Comparison of ENCODE assay signal across 12 cellular contexts in genomic region chr4:2866891-2867290, GRCh38. TPM values are rescaled to one million over a fixed set of nuclear protein-coding genes. Genes with fewer than 3 reads are reported as not detected.
DNase-seq lines count a peak whose midpoint lies in the region; ATAC-seq and TF ChIP-seq lines count a peak whose summit lies in the region.
"Had no signal": no experiment of that assay in that cellular context is flagged by ENCODE, and none has a peak within 500 bp of the region (broad histone marks: within the 10 kb centered on the region; RNA-seq: fewer than 3 reads in every experiment).

No MANE protein-coding gene starts in this region.

- no peak overlapping the region for H3T11ph ChIP-seq in H9 (ENCODE audit: low read length)

- H3K56ac ChIP-seq in H9 (ENCODE audit: insufficient read length, low read depth, low read length): no peak overlapping the region

- no peaks in the 10 kb centered on the region for H3K23me2 ChIP-seq in H9 (ENCODE audit: insufficient read length, low read depth, low read length, poor library complexity, severe bottlenecking)

- no peak overlapping the region for H3K9ac ChIP-seq in H9 (ENCODE audit: extremely low read depth, insufficient read length, low read length)

- no peak overlapping the region for H4K5ac ChIP-seq in H9 (ENCODE audit: insufficient read length, low read depth, low read length)

- H2BK12ac ChIP-seq in H9 (ENCODE audit: insufficient read length, low read depth, low read length): no peak overlapping the region

- peaks cover 8% of the 10 kb centered on the region; the same call in 1 of the 2 replicates for H3K36me3 ChIP-seq in WERI-Rb-1
- H3K36me3 ChIP-seq in gastrocnemius medialis: no peaks in the 10 kb centered on the region
- H3K36me3 ChIP-seq in breast epithelium: no peaks in the 10 kb centered on the region

- H2BK120ac ChIP-seq in H9 (ENCODE audit: low read depth, low read length, poor library complexity, severe bottlenecking): no peak overlapping the region

- no peak for TF ChIP-seq CTCF in H9 (conservative IDR thresholded peaks at IDR 0.05)
- no peak for TF ChIP-seq CTCF in WERI-Rb-1 (IDR thresholded peaks at IDR 0.05; ENCODE audit: low read depth, low read length)
- no peak for TF ChIP-seq CTCF in gastrocnemius medialis (IDR thresholded peaks at IDR 0.05 in 4 of 5, conservative IDR thresholded peaks at IDR 0.05 in 1 of 5)
- no peak for TF ChIP-seq CTCF in breast epithelium (IDR thresholded peaks at IDR 0.05)

- no peak overlapping the region for H2BK15ac ChIP-seq in H9 (ENCODE audit: low read depth, low read length)

- H3K36me3 Mint-ChIP-seq in H9 (ENCODE audit: insufficient read depth in 1 of 3, low read depth in 3 of 3) (no peaks in the 10 kb centered on the region; a peak in 1 of 7 replicates), immature natural killer cell (no peaks in the 10 kb centered on the region)
- H3K36me3 Mint-ChIP-seq: T-cell had no signal

- in situ Hi-C loops in gastrocnemius medialis (cut with MboI; ENCODE audit: low sequenced_read_pairs in 4 of 4): no loop called here

- H3K4me3 Mint-ChIP-seq in H9 (no peak overlapping the region), immature natural killer cell (no peak overlapping the region)
- H3K4me3 Mint-ChIP-seq: activated CD8-positive, alpha-beta memory T cell treated with anti-CD3 and anti-CD28 coated beads, Interleukin-2, amount 10 ng/mL, durations not matched to agents 7 days and 5 days; T-cell had no signal

- H3K4ac ChIP-seq in H9 (ENCODE audit: low read depth, low read length): no peak overlapping the region

- H2AK5ac ChIP-seq in H9 (ENCODE audit: insufficient read length, low read length): no peak overlapping the region

- TF ChIP-seq POLR2A in gastrocnemius medialis (IDR thresholded peaks at IDR 0.05) (no peak), breast epithelium (IDR thresholded peaks at IDR 0.05) (no peak)

- no peaks in the 10 kb centered on the region for H3K27me3 ChIP-seq in H9 (ENCODE audit: insufficient read depth, low read length)
- no peaks in the 10 kb centered on the region for H3K27me3 ChIP-seq in WERI-Rb-1 (ENCODE audit: insufficient read depth, low read depth, severe bottlenecking)
- no peaks in the 10 kb centered on the region for H3K27me3 ChIP-seq in gastrocnemius medialis
- H3K27me3 ChIP-seq in breast epithelium: no peaks in the 10 kb centered on the region

- peaks cover 13% of the 10 kb centered on the region for H3K79me1 ChIP-seq in H9 (ENCODE audit: insufficient read depth, low read depth, low read length, poor library complexity, severe bottlenecking)

- WGBS in H9 (ENCODE audit: extremely low coverage, insufficient read length, low lambda C conversion rate): no CpG with 5 or more reads among the region's 5 CpGs

- H3K14ac ChIP-seq in H9 (ENCODE audit: insufficient read depth, low read length): no peak overlapping the region

- no peak overlapping the region for H3K23ac ChIP-seq in H9 (ENCODE audit: insufficient read length, low read depth, low read length)

- peaks cover 59 to 65% of the 10 kb centered on the region in 2 experiments for H3K4me1 Mint-ChIP-seq in H9
- H3K4me1 Mint-ChIP-seq in immature natural killer cell: peaks cover 85 to 96% of the 10 kb centered on the region in 2 donors

- H3K9me3 Mint-ChIP-seq in H9: no peaks in the 10 kb centered on the region
- no peaks in the 10 kb centered on the region for H3K9me3 Mint-ChIP-seq in immature natural killer cell
- H3K9me3 Mint-ChIP-seq: T-cell had no signal

- no peak overlapping the region for H2BK20ac ChIP-seq in H9 (ENCODE audit: low read depth, low read length, poor library complexity, severe bottlenecking)

- no peak overlapping the region for H3K4me3 ChIP-seq in WERI-Rb-1 (ENCODE audit: low read depth, low read length)
- no peak overlapping the region for H3K4me3 ChIP-seq in gastrocnemius medialis
- no peak overlapping the region for H3K4me3 ChIP-seq in breast epithelium

- intact Hi-C loops in gastrocnemius medialis (cut with DNase I; ENCODE audit: low total_unique reads): loop anchor here (10.0 kb wide), 2 partner anchors 102 to 332 kb away; partner anchors contain the start of gene FAM193A
- intact Hi-C loops in breast epithelium (cut with DNase I; ENCODE audit: low total_unique reads): no loop called here

- H3K27me3 Mint-ChIP-seq in H9 (ENCODE audit: low read depth) (no peaks in the 10 kb centered on the region), immature natural killer cell (ENCODE audit: low read depth in 3 of 3) (peaks cover 0 to 4% (median 0%) of the 10 kb centered on the region in 3 donors)
- H3K27me3 Mint-ChIP-seq: activated CD8-positive, alpha-beta memory T cell treated with anti-CD3 and anti-CD28 coated beads, Interleukin-2, amount 10 ng/mL, durations not matched to agents 7 days and 5 days; T-cell had no signal

- H4K20me1 ChIP-seq in H9 (ENCODE audit: control insufficient read depth, insufficient read depth, insufficient read length): no peaks in the 10 kb centered on the region

- no peak overlapping the region for H4K8ac ChIP-seq in H9 (replicated peaks; ENCODE audit: insufficient read length, low read depth, low read length)

- DNase-seq in H9 (no peak), WERI-Rb-1 (no peak), immature natural killer cell (no peak), gastrocnemius medialis (no peak), breast epithelium (ENCODE audit: low spot score in 2 of 2) (no peak), GF-D8 (lab: John Stamatoyannopoulos, UW) (no peak)
- DNase-seq in activated naive CD4-positive, alpha-beta T cell treated with anti-CD3 and anti-CD28 coated beads, Interleukin-2, amount 50 U/mL, for 16 hours: no peak
- DNase-seq: activated CD8-positive, alpha-beta memory T cell treated with anti-CD3 and anti-CD28 coated beads, Interleukin-2, amount 10 ng/mL, durations not matched to agents 7 days and 5 days; NCI-H2029 treated with DMSO at 0.1 percent for 48 hours; stimulated activated naive CD4-positive, alpha-beta T cell; T-cell had no signal

- ATAC-seq in gastrocnemius medialis: no peak
- ATAC-seq in GM18867 (IDR thresholded peaks at IDR 0.05; ENCODE audit: unreplicated experiment): no peak
- ATAC-seq: activated CD8-positive, alpha-beta memory T cell treated with anti-CD3 and anti-CD28 coated beads, Interleukin-2, amount 10 ng/mL, durations not matched to agents 7 days and 5 days; T-cell had no signal

- H3K27ac Mint-ChIP-seq in H9 (peak overlapping the region; percentile 25 to 91 (median 85); a peak in 5 of 7 replicates), immature natural killer cell (peak overlapping the region; percentile 6 to 69 (median 50))
- H3K27ac Mint-ChIP-seq: activated CD8-positive, alpha-beta memory T cell treated with anti-CD3 and anti-CD28 coated beads, Interleukin-2, amount 10 ng/mL, durations not matched to agents 7 days and 5 days had no signal

- H3K4me1 ChIP-seq in H9 (ENCODE audit: insufficient read depth, low read length) (peaks cover 10% of the 10 kb centered on the region), gastrocnemius medialis (peaks cover 99 to 100% of the 10 kb centered on the region in 2 donors), breast epithelium (peaks cover 9 to 18% of the 10 kb centered on the region in 2 donors)

- H3K18ac ChIP-seq in H9 (ENCODE audit: insufficient read length, low read depth, low read length): no peak overlapping the region

- H3K9me3 ChIP-seq in H9 (ENCODE audit: control insufficient read depth, low read depth, low read length) (no peaks in the 10 kb centered on the region), WERI-Rb-1 (ENCODE audit: severe bottlenecking) (no peaks in the 10 kb centered on the region), gastrocnemius medialis (no peaks in the 10 kb centered on the region), breast epithelium (no peaks in the 10 kb centered on the region)

- H4K91ac ChIP-seq in H9 (ENCODE audit: insufficient read length, low read depth, low read length): no peak overlapping the region

- H2BK5ac ChIP-seq in H9 (ENCODE audit: insufficient read length, low read length): no peak overlapping the region

- H2AFZ ChIP-seq in H9 (ENCODE audit: low read length): no peak overlapping the region

- peaks cover 13% of the 10 kb centered on the region; the same call in 1 of the 2 replicates for H3K79me2 ChIP-seq in H9 (ENCODE audit: insufficient read depth, low read length)

- H3K4me2 ChIP-seq in H9 (ENCODE audit: insufficient read depth, insufficient read length, low read length): no peak overlapping the region

- no peak overlapping the region for H3K27ac ChIP-seq in H9 (ENCODE audit: insufficient read length, low read depth, low read length)
- H3K27ac ChIP-seq in WERI-Rb-1: peak overlapping the region; percentile 95
- peak overlapping the region; percentile 75 to 84 (median 79) for H3K27ac ChIP-seq in gastrocnemius medialis
- no peak overlapping the region for H3K27ac ChIP-seq in breast epithelium

RNA-seq across cellular contexts. Expression of gene ADD1, which starts 23.2 kb away (rescaled TPM):
- 163 and 166 TPM in 2 replicates for total RNA-seq in H9 (2021)
- 100 to 1,000 TPM; 207 to 318 (median 314) TPM for polyA plus RNA-seq in immature natural killer cell
- total RNA-seq in gastrocnemius medialis: 100 to 1,000 TPM; 144 to 255 (median 178) TPM
- total RNA-seq in breast epithelium: 100 to 1,000 TPM; 161 to 193 (median 181) TPM

Comparison
In these comparisons a context has a peak if more than half of its experiments do, and no peak if none do; other contexts are left out.
1. H3K27ac ChIP-seq: peak in WERI-Rb-1 (single experiment) and gastrocnemius medialis (4 of 4); none in H9 (single experiment) and breast epithelium (0 of 2).